ENCODE assay signal across 8 cellular contexts in genomic region chr1:244325056-244325764, GRCh38.
DNase-seq lines count a peak whose midpoint lies in the region; ATAC-seq and TF ChIP-seq lines count a peak whose summit lies in the region.

No MANE protein-coding gene starts in this region.

- no peaks in the 10 kb centered on the region for H3K36me3 ChIP-seq in CD8-positive, alpha-beta T cell (ENCODE audit: insufficient read depth, low read length)

- peak; percentile 75 for ATAC-seq in CD8-positive, alpha-beta T cell
- ATAC-seq in GM19438 (IDR thresholded peaks at IDR 0.05; ENCODE audit: low read depth, unreplicated experiment) (peak; percentile 67), HG03432 (IDR thresholded peaks at IDR 0.05; ENCODE audit: unreplicated experiment) (peak; percentile 83)

- peaks cover 10% of the 10 kb centered on the region for H3K9me3 Mint-ChIP-seq in CD8-positive, alpha-beta T cell
- peaks cover 13% of the 10 kb centered on the region for H3K9me3 Mint-ChIP-seq in activated naive CD4-positive, alpha-beta T cell treated with anti-CD3 and anti-CD28 coated beads, Interleukin-2, amount 50 U/mL, for 24 hours

- H3K4me3 Mint-ChIP-seq in CD8-positive, alpha-beta T cell: peak overlapping the region; percentile 15
- H3K4me3 Mint-ChIP-seq in activated naive CD4-positive, alpha-beta T cell treated with anti-CD3 and anti-CD28 coated beads, Interleukin-2, amount 50 U/mL, for 24 hours: peak overlapping the region; percentile 0

- peak overlapping the region; percentile 36 for H3K27ac ChIP-seq in CD8-positive, alpha-beta T cell (ENCODE audit: low read depth, low read length)

- peaks cover 29% of the 10 kb centered on the region for H3K4me1 Mint-ChIP-seq in CD8-positive, alpha-beta T cell (ENCODE audit: low read depth)
- H3K4me1 Mint-ChIP-seq in activated naive CD4-positive, alpha-beta T cell treated with anti-CD3 and anti-CD28 coated beads, Interleukin-2, amount 50 U/mL, for 24 hours: peaks cover 13% of the 10 kb centered on the region

- POLR2A ChIA-PET in CD8-positive, alpha-beta T cell (lab: Charles Lee): interaction anchor here (0.8 to 1.3 kb wide), 3 partner anchors 26 to 509 kb away, joined by 4 to 5 read pairs (median 4); no protein-coding TSS in a partner anchor
- POLR2A ChIA-PET in HEK293T (lab: Yijun Ruan, JAX): no interaction called here

- intact Hi-C loops in CD8-positive, alpha-beta T cell (cut with DNase I, micrococcal nuclease): no loop called here

- H3K9me3 ChIP-seq in CD8-positive, alpha-beta T cell (ENCODE audit: low read length): no peaks in the 10 kb centered on the region

- H3K36me3 Mint-ChIP-seq in CD8-positive, alpha-beta T cell: no peaks in the 10 kb centered on the region
- H3K36me3 Mint-ChIP-seq in activated naive CD4-positive, alpha-beta T cell treated with anti-CD3 and anti-CD28 coated beads, Interleukin-2, amount 50 U/mL, for 24 hours: peaks cover 2% of the 10 kb centered on the region

- H3K27me3 ChIP-seq in CD8-positive, alpha-beta T cell (ENCODE audit: insufficient read depth, low read length): no peaks in the 10 kb centered on the region

- DNase-seq in CD8-positive, alpha-beta T cell: peak in 4 of 7 experiments; percentile 9 to 25 (median 17)
- DNase-seq in retinal pigment epithelial cell (ENCODE audit: low read depth): peak; percentile 62
- DNase-seq in DMS53 (lab: John Stamatoyannopoulos, UW): no peak
- DNase-seq in HEK293T (ENCODE audit: extremely low spot score): no peak
- no peak for DNase-seq in DMS53 treated with DMSO at 0.1 percent for 48 hours (lab: John Stamatoyannopoulos, UW; ENCODE audit: unreplicated experiment)

- H3K4me1 ChIP-seq in CD8-positive, alpha-beta T cell (ENCODE audit: insufficient read depth, low read length): peaks cover 4% of the 10 kb centered on the region

- TF ChIP-seq CTCF in CD8-positive, alpha-beta T cell (IDR thresholded peaks at IDR 0.05): no peak
- TF ChIP-seq CTCF in retinal pigment epithelial cell (conservative IDR thresholded peaks at IDR 0.05; ENCODE audit: low read depth, low read length): no peak

- CTCF ChIA-PET in CD8-positive, alpha-beta T cell (lab: Charles Lee): no interaction called here
- CTCF ChIA-PET in HEK293T (lab: Yijun Ruan, JAX): interaction anchor here (0.6 kb wide), 1 partner anchor 346 kb away, joined by 3 read pairs; no protein-coding TSS in a partner anchor

- peak overlapping the region; percentile 83 for H3K27ac Mint-ChIP-seq in CD8-positive, alpha-beta T cell
- H3K27ac Mint-ChIP-seq in activated naive CD4-positive, alpha-beta T cell treated with anti-CD3 and anti-CD28 coated beads, Interleukin-2, amount 50 U/mL, for 24 hours: no peak overlapping the region

- H3K4me3 ChIP-seq in CD8-positive, alpha-beta T cell (ENCODE audit: low read depth, low read length): no peak overlapping the region
- H3K4me3 ChIP-seq in retinal pigment epithelial cell (ENCODE audit: low read length): no peak overlapping the region

- H3K27me3 Mint-ChIP-seq in CD8-positive, alpha-beta T cell (ENCODE audit: low read depth): no peaks in the 10 kb centered on the region
- no peaks in the 10 kb centered on the region for H3K27me3 Mint-ChIP-seq in activated naive CD4-positive, alpha-beta T cell treated with anti-CD3 and anti-CD28 coated beads, Interleukin-2, amount 50 U/mL, for 24 hours

TF ChIP-seq in HEK293T, 16 proteins besides CTCF, POLR2A, EP300 and RAD21:
- TF ChIP-seq BHLHE40 (IDR thresholded peaks at IDR 0.05; ENCODE audit: borderline replicate concordance) (no peak), SUZ12 (IDR thresholded peaks at IDR 0.05) (no peak), CTBP1 (IDR thresholded peaks at IDR 0.05; ENCODE audit: borderline replicate concordance) (no peak), ZNF384 (IDR thresholded peaks at IDR 0.05) (no peak), ELF4 (IDR thresholded peaks at IDR 0.05) (no peak), PKNOX1 (IDR thresholded peaks at IDR 0.05) (no peak), TARDBP (IDR thresholded peaks at IDR 0.05) (no peak), HDGF (IDR thresholded peaks at IDR 0.05; ENCODE audit: borderline replicate concordance) (no peak), FOXK2 (IDR thresholded peaks at IDR 0.05) (no peak), FOXM1 (IDR thresholded peaks at IDR 0.05; ENCODE audit: borderline replicate concordance) (no peak), SP1 (IDR thresholded peaks at IDR 0.05) (no peak), LEF1 (IDR thresholded peaks at IDR 0.05; ENCODE audit: borderline replicate concordance) (no peak)

Comparison
In these comparisons a context has a peak if more than half of its experiments do, and no peak if none do; other contexts are left out.
1. DNase-seq: peak in CD8-positive, alpha-beta T cell (4 of 7) and retinal pigment epithelial cell (single experiment); none in DMS53 (single experiment), HEK293T (single experiment) and DMS53 treated with DMSO at 0.1 percent for 48 hours (single experiment).
2. Peak in every context shown above with its lines, with median percentiles within 50 percentile points of each other: ATAC-seq.